ENCODE assay signal across 10 cellular contexts in the genomic region with DNA sequence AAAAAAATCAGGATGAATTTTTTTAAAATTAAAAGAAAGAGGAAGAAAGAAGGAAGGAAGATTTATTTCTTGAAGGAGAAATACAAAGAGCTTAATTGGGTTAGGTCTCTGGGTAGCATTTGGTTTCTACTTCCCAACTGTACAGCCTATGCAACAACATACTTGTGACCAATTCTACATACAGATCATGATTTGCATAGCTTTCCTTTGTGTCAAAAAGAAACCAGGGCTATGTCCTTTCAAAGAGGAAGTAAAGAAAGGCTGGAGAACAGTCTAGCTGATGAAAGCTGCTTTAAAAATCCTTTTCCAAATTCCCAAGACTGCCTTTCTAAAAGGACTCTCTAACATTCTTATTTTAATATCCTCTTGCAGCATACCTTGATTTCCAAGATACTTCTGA. TPM values are rescaled to one million over a fixed set of nuclear protein-coding genes. Genes with fewer than 3 reads are reported as not detected.
A peak's percentile ranks its signal among the peaks of the same experiment; 100 is the strongest.
DNase-seq lines count a peak whose midpoint lies in the region; ATAC-seq and TF ChIP-seq lines count a peak whose summit lies in the region.
"Had no signal": no experiment of that assay in that cellular context is flagged by ENCODE, and none has a peak within 500 bp of the region (broad histone marks: within the 10 kb centered on the region; RNA-seq: fewer than 3 reads in every experiment).

No MANE protein-coding gene starts in this region.

- H3K36me3 Mint-ChIP-seq in activated T-cell treated with anti-CD3 and anti-CD28 coated beads, Interleukin-2, amount 50 U/mL, for 4 hours (ENCODE audit: insufficient read depth): peaks cover 27% of the 10 kb centered on the region

- ATAC-seq in GM21367 (IDR thresholded peaks at IDR 0.05; ENCODE audit: unreplicated experiment) (peak; percentile 100), HG03354 (IDR thresholded peaks at IDR 0.05; ENCODE audit: poor library complexity, severe bottlenecking, unreplicated experiment) (peak; percentile 97)
- no peak for ATAC-seq in activated T-cell treated with anti-CD3 and anti-CD28 coated beads, Interleukin-2, amount 50 U/mL, for 4 hours

- no peaks in the 10 kb centered on the region for H3K27me3 Mint-ChIP-seq in activated T-cell treated with anti-CD3 and anti-CD28 coated beads, Interleukin-2, amount 50 U/mL, for 4 hours (ENCODE audit: low read depth)

- no peaks in the 10 kb centered on the region for H3K27me3 ChIP-seq in dorsolateral prefrontal cortex
- H3K27me3 ChIP-seq: adrenal gland had no signal

- peak; percentile 50 for DNase-seq in GM03348 (ENCODE audit: low spot score)
- DNase-seq in dorsolateral prefrontal cortex: no peak
- DNase-seq in NCI-H2171 (lab: John Stamatoyannopoulos, UW): no peak
- no peak for DNase-seq in stimulated activated CD4-positive, alpha-beta T cell treated with anti-CD3 and anti-CD28 coated beads, Interleukin-4, amount 100 ng/mL, for 1 hour
- no peak for DNase-seq in activated T-cell treated with anti-CD3 and anti-CD28 coated beads, Interleukin-2, amount 50 U/mL, for 4 hours
- no peak for DNase-seq in NCI-H1694 (lab: John Stamatoyannopoulos, UW)
- DNase-seq: adrenal gland had no signal

- no peaks in the 10 kb centered on the region for H3K4me1 Mint-ChIP-seq in activated T-cell treated with anti-CD3 and anti-CD28 coated beads, Interleukin-2, amount 50 U/mL, for 4 hours (ENCODE audit: low read depth)

- no peak overlapping the region for H3K4me3 Mint-ChIP-seq in activated T-cell treated with anti-CD3 and anti-CD28 coated beads, Interleukin-2, amount 50 U/mL, for 4 hours

- TF ChIP-seq CTCF in dorsolateral prefrontal cortex (IDR thresholded peaks at IDR 0.05 in 54 of 56, conservative IDR thresholded peaks at IDR 0.05 in 2 of 56; ENCODE audit: low read depth in 1 of 56, partially characterized antibody in 56 of 56): no peak

- peak overlapping the region in 30 of 59 donors; percentile 1 to 73 (median 35) for H3K27ac ChIP-seq in dorsolateral prefrontal cortex
- H3K27ac ChIP-seq: adrenal gland had no signal

- intact Hi-C loops in dorsolateral prefrontal cortex (cut with DNase I): no loop called here

- H3K4me3 ChIP-seq in dorsolateral prefrontal cortex: no peak overlapping the region
- H3K4me3 ChIP-seq: adrenal gland, lung had no signal

- no peaks in the 10 kb centered on the region for H3K9me3 Mint-ChIP-seq in activated T-cell treated with anti-CD3 and anti-CD28 coated beads, Interleukin-2, amount 50 U/mL, for 4 hours

RNA-seq across cellular contexts. Expression of gene HGD, which starts 6.1 kb away (rescaled TPM):
- total RNA-seq in dorsolateral prefrontal cortex: 1 to 10 TPM in 64 of 120 experiments, under 1 TPM in 40, not detected in 16; 0.28 to 7.5 (median 1.3) TPM
- total RNA-seq in activated T-cell treated with anti-CD3 and anti-CD28 coated beads, Interleukin-2, amount 50 U/mL, for 4 hours: under 1 TPM; 0.38 to 0.90 (median 0.49) TPM

RNA-seq across cellular contexts. Expression of gene RABL3, which starts 54.2 kb away (rescaled TPM):
- 10 to 100 TPM; 14.9 to 33.8 (median 25.1) TPM for total RNA-seq in dorsolateral prefrontal cortex
- total RNA-seq in activated T-cell treated with anti-CD3 and anti-CD28 coated beads, Interleukin-2, amount 50 U/mL, for 4 hours: 10 to 100 TPM; 30.8 to 39.8 (median 36.5) TPM

RNA-seq across cellular contexts. Expression of gene GTF2E1, which starts 54.4 kb away (rescaled TPM):
- 10 to 100 TPM in 109 of 120 experiments, 1 to 10 TPM in 11; 6.9 to 20.8 (median 13.6) TPM for total RNA-seq in dorsolateral prefrontal cortex
- total RNA-seq in activated T-cell treated with anti-CD3 and anti-CD28 coated beads, Interleukin-2, amount 50 U/mL, for 4 hours: 10 to 100 TPM; 22.6 to 25.5 (median 24.9) TPM

Comparison
In these comparisons a context has a peak if more than half of its experiments do, and no peak if none do; other contexts are left out.
1. ATAC-seq: peak in GM21367 (single experiment) and HG03354 (single experiment); none in activated T-cell treated with anti-CD3 and anti-CD28 coated beads, Interleukin-2, amount 50 U/mL, for 4 hours (0 of 2).